In the genomic region with DNA sequence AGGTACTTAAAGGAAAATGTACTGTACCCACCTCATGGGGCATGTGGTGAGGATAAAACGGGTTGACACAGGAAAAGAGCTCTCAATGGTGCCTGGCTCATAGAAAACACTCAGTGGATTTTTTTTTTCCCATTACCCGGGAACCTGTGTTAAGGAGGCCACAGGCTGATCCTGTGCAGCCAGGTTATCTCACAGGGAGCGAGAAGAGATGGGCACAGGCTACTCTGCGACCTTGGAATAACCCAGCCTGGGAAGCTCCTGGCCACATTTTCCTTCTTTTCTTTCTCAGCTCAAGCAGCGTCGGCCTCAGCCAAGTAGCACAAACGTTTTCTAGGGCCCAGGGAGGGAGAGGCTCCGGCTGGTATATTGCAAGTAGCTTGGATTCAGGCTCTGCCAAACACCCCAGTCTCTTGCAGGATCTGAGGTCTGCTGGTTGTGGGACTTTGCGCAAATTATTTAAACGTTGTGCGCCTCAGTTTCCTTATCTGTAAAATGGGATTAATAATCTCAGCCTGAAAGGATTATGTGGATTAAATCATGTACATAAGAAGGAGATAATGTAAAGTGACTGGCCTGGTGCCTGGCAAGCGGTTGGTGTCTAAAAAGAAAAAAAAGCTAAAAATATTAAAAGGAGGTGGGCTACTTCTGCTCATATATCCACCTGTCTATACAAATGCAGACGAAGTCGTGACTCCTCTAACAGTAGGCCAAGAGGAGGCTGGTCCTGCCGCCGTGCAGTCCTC, we compare ENCODE assay signal across 8 cellular contexts. TPM values are rescaled to one million over a fixed set of nuclear protein-coding genes. Genes with fewer than 3 reads are reported as not detected.
DNase-seq lines count a peak whose midpoint lies in the region; ATAC-seq, FAIRE-seq and TF ChIP-seq lines count a peak whose summit lies in the region.

No MANE protein-coding gene starts in this region.

- H3K4me1 Mint-ChIP-seq in activated CD4-positive, alpha-beta T cell treated with anti-CD3 and anti-CD28 coated beads, Interleukin-2, amount 10 ng/mL, durations not matched to agents 7 days and 5 days, result peaks cover 73% of the 10 kb centered on the region

- H3K27me3 ChIP-seq in WERI-Rb-1 (ENCODE audit: insufficient read depth, low read depth, severe bottlenecking) (peaks cover 15% of the 10 kb centered on the region), rectal smooth muscle tissue (ENCODE audit: control insufficient read depth, insufficient read depth, low read length) (no peaks in the 10 kb centered on the region)

- H3K36me3 Mint-ChIP-seq in activated CD4-positive, alpha-beta T cell treated with anti-CD3 and anti-CD28 coated beads, Interleukin-2, amount 10 ng/mL, durations not matched to agents 7 days and 5 days (ENCODE audit: low read depth), result peaks cover 18% of the 10 kb centered on the region

- no peak for DNase-seq in activated CD4-positive, alpha-beta T cell treated with anti-CD3 and anti-CD28 coated beads, Interleukin-2, amount 10 ng/mL, durations not matched to agents 7 days and 5 days
- no peak for DNase-seq in activated CD4-positive, alpha-beta T cell treated with anti-CD3 and anti-CD28 coated beads, Interleukin-2, amount 50 U/mL, for 1 hour
- DNase-seq in WERI-Rb-1 (no peak), foreskin fibroblast (peak in 1 of 2 donors; percentile 26), HTR-8/SVneo (ENCODE audit: insufficient read length, low spot score) (no peak)

- peak overlapping the region; percentile 46 for H3K4me3 ChIP-seq in WERI-Rb-1 (ENCODE audit: low read depth, low read length)
- peak overlapping the region; percentile 74 to 75 for H3K4me3 ChIP-seq in foreskin fibroblast (ENCODE audit: low read depth in 1 of 2, low read length in 2 of 2)
- peak overlapping the region; percentile 83 for H3K4me3 ChIP-seq in rectal smooth muscle tissue (ENCODE audit: low read length)

- CTCF ChIA-PET in activated CD4-positive, alpha-beta T cell treated with anti-CD3 and anti-CD28 coated beads, Interleukin-2, amount 10 ng/mL, durations not matched to agents 7 days and 5 days (lab: Charles Lee), result interaction anchor here (0.6 to 1.7 kb wide), 9 partner anchors 11 to 445 kb away, joined by 3 to 5 read pairs (median 3); no protein-coding TSS in a partner anchor

- peak overlapping the region; percentile 96 for H3K27ac Mint-ChIP-seq in activated CD4-positive, alpha-beta T cell treated with anti-CD3 and anti-CD28 coated beads, Interleukin-2, amount 10 ng/mL, durations not matched to agents 7 days and 5 days

- H3K27ac ChIP-seq in WERI-Rb-1, result no peak overlapping the region
- peak overlapping the region; percentile 85 for H3K27ac ChIP-seq in rectal smooth muscle tissue (ENCODE audit: low read depth, low read length)

- ATAC-seq in activated CD4-positive, CD25-positive, alpha-beta regulatory T cell treated with anti-CD3 and anti-CD28 coated beads, Interleukin-2, amount 50 U/mL, for 24 hours, result no peak
- no peak for ATAC-seq in HG03196 (IDR thresholded peaks at IDR 0.05; ENCODE audit: unreplicated experiment)

- no peaks in the 10 kb centered on the region for H3K9me3 Mint-ChIP-seq in activated CD4-positive, alpha-beta T cell treated with anti-CD3 and anti-CD28 coated beads, Interleukin-2, amount 10 ng/mL, durations not matched to agents 7 days and 5 days

- H3K36me3 ChIP-seq in WERI-Rb-1, result no peaks in the 10 kb centered on the region
- H3K36me3 ChIP-seq in rectal smooth muscle tissue (ENCODE audit: control insufficient read depth, insufficient read depth, low read length), result no peaks in the 10 kb centered on the region

- TF ChIP-seq CTCF in WERI-Rb-1 (IDR thresholded peaks at IDR 0.05; ENCODE audit: low read depth, low read length) (no peak), foreskin fibroblast (IDR thresholded peaks at IDR 0.05; ENCODE audit: low read depth, low read length) (no peak)

- peaks cover 11% of the 10 kb centered on the region for H3K4me1 ChIP-seq in rectal smooth muscle tissue (ENCODE audit: control insufficient read depth, insufficient read depth, low read length)

- no peak for FAIRE-seq in HTR-8/SVneo (lab: Jason Lieb, UNC)

- peak overlapping the region; percentile 89 for H3K4me3 Mint-ChIP-seq in activated CD4-positive, alpha-beta T cell treated with anti-CD3 and anti-CD28 coated beads, Interleukin-2, amount 10 ng/mL, durations not matched to agents 7 days and 5 days

- H3K9me3 ChIP-seq in WERI-Rb-1 (ENCODE audit: severe bottlenecking), result no peaks in the 10 kb centered on the region

- H3K27me3 Mint-ChIP-seq in activated CD4-positive, alpha-beta T cell treated with anti-CD3 and anti-CD28 coated beads, Interleukin-2, amount 10 ng/mL, durations not matched to agents 7 days and 5 days, result no peaks in the 10 kb centered on the region

- peak overlapping the region; percentile 66 for H3K9ac ChIP-seq in rectal smooth muscle tissue (ENCODE audit: low read length)

- POLR2A ChIA-PET in activated CD4-positive, alpha-beta T cell treated with anti-CD3 and anti-CD28 coated beads, Interleukin-2, amount 10 ng/mL, durations not matched to agents 7 days and 5 days (lab: Charles Lee), result interaction anchor here (0.5 to 0.7 kb wide), 5 partner anchors 22 to 286 kb away, joined by 3 to 7 read pairs (median 4); no protein-coding TSS in a partner anchor

RNA-seq across cellular contexts. Expression of a gene that starts 2.1 kb away (rescaled TPM):
- 100 to 1,000 TPM; 148 to 153 TPM for total RNA-seq in activated CD4-positive, alpha-beta T cell treated with anti-CD3 and anti-CD28 coated beads, Interleukin-2, amount 10 ng/mL, durations not matched to agents 7 days and 5 days

RNA-seq across cellular contexts. Expression of a gene that starts 13.8 kb away (rescaled TPM):
- 10 to 100 TPM in 1 of 2 experiments, 1 to 10 TPM in 1; 8.6 to 10.7 TPM for total RNA-seq in activated CD4-positive, alpha-beta T cell treated with anti-CD3 and anti-CD28 coated beads, Interleukin-2, amount 10 ng/mL, durations not matched to agents 7 days and 5 days

RNA-seq across cellular contexts. Expression of a gene that starts 32.6 kb away (rescaled TPM):
- total RNA-seq in activated CD4-positive, alpha-beta T cell treated with anti-CD3 and anti-CD28 coated beads, Interleukin-2, amount 10 ng/mL, durations not matched to agents 7 days and 5 days, result 10 to 100 TPM; 77.4 to 97.4 TPM
